ENCODE assay signal across 9 cellular contexts in genomic region chrX:56231706-56232105, GRCh38. TPM values are rescaled to one million over a fixed set of nuclear protein-coding genes. Genes with fewer than 3 reads are reported as not detected.
DNase-seq lines count a peak whose midpoint lies in the region; ATAC-seq and TF ChIP-seq lines count a peak whose summit lies in the region.
"Had no signal": no experiment of that assay in that cellular context is flagged by ENCODE, and none has a peak within 500 bp of the region (broad histone marks: within the 10 kb centered on the region; RNA-seq: fewer than 3 reads in every experiment).

No MANE protein-coding gene starts in this region.

- H3K4me3 ChIP-seq in dorsolateral prefrontal cortex (peak overlapping the region; percentile 18 to 70 (median 51)), mesendoderm (ENCODE audit: low read length) (no peak overlapping the region), upper lobe of left lung (peak overlapping the region in 3 of 4 donors; percentile 40 to 60 (median 53)), Karpas-422 (ENCODE audit: low read length) (no peak overlapping the region)

- peak overlapping the region in 39 of 59 donors; percentile 1 to 71 (median 50) for H3K27ac ChIP-seq in dorsolateral prefrontal cortex
- peak overlapping the region; percentile 83 for H3K27ac ChIP-seq in mesendoderm (ENCODE audit: low read depth, low read length)
- H3K27ac ChIP-seq in upper lobe of left lung = peak overlapping the region in 2 of 4 donors; percentile 75 to 77
- no peak overlapping the region for H3K27ac ChIP-seq in Karpas-422 (ENCODE audit: low read length)

- no peak for TF ChIP-seq EP300 in upper lobe of left lung (IDR thresholded peaks at IDR 0.05)

- peak overlapping the region; percentile 74 for H3K4me3 Mint-ChIP-seq in activated naive CD4-positive, alpha-beta T cell treated with anti-CD3 and anti-CD28 coated beads for 36 hours

- H2AFZ ChIP-seq in Karpas-422 (ENCODE audit: low read length) = no peak overlapping the region

- TF ChIP-seq POLR2A in upper lobe of left lung (IDR thresholded peaks at IDR 0.05) = no peak

- H4K5ac ChIP-seq in mesendoderm (ENCODE audit: low read length) = no peak overlapping the region

- intact Hi-C loops in activated naive CD4-positive, alpha-beta T cell treated with anti-CD3 and anti-CD28 coated beads for 36 hours (cut with micrococcal nuclease) = loop anchor here (5.0 to 10.0 kb wide), 3 partner anchors 327 to 517 kb away; partner anchors contain the start of genes NBDY and RRAGB
- intact Hi-C loops in dorsolateral prefrontal cortex (cut with DNase I) = no loop called here

- H3K4me2 ChIP-seq in mesendoderm (ENCODE audit: low read length) (peak overlapping the region; percentile 50), Karpas-422 (ENCODE audit: low read depth, low read length, poor library complexity, severe bottlenecking) (no peak overlapping the region)

- no peak overlapping the region for H2BK15ac ChIP-seq in mesendoderm (replicated peaks; ENCODE audit: low read depth)

- no peaks in the 10 kb centered on the region for H3K4me1 Mint-ChIP-seq in activated naive CD4-positive, alpha-beta T cell treated with anti-CD3 and anti-CD28 coated beads for 36 hours (ENCODE audit: low read depth)

- no peak overlapping the region for H2BK5ac ChIP-seq in mesendoderm (ENCODE audit: low read length)

- peaks cover 8% of the 10 kb centered on the region for H3K79me2 ChIP-seq in mesendoderm (ENCODE audit: control insufficient read depth, insufficient read depth, low read length)
- H3K79me2 ChIP-seq in Karpas-422 (ENCODE audit: low read length) = no peaks in the 10 kb centered on the region

- H3K4me1 ChIP-seq in mesendoderm (ENCODE audit: control insufficient read depth, low read depth, low read length) = no peaks in the 10 kb centered on the region
- peaks cover 0 to 7% (median 0%) of the 10 kb centered on the region in 4 donors for H3K4me1 ChIP-seq in upper lobe of left lung
- no peaks in the 10 kb centered on the region for H3K4me1 ChIP-seq in Karpas-422 (ENCODE audit: low read length)

- no peak overlapping the region for H3K23ac ChIP-seq in mesendoderm (ENCODE audit: low read length)

- H3K4ac ChIP-seq in mesendoderm (ENCODE audit: low read depth, low read length) = no peak overlapping the region

- H3K36me3 ChIP-seq in mesendoderm (ENCODE audit: control insufficient read depth, insufficient read depth, low read length) = no peaks in the 10 kb centered on the region
- H3K36me3 ChIP-seq in upper lobe of left lung = no peaks in the 10 kb centered on the region
- H3K36me3 ChIP-seq in Karpas-422 (ENCODE audit: insufficient read depth, low read length) = no peaks in the 10 kb centered on the region

- peak overlapping the region; percentile 70 for H3K56ac ChIP-seq in mesendoderm (ENCODE audit: low read length)

- H3K27ac Mint-ChIP-seq in activated naive CD4-positive, alpha-beta T cell treated with anti-CD3 and anti-CD28 coated beads for 36 hours = no peak overlapping the region

- no peaks in the 10 kb centered on the region for H3K36me3 Mint-ChIP-seq in activated naive CD4-positive, alpha-beta T cell treated with anti-CD3 and anti-CD28 coated beads for 36 hours (ENCODE audit: low read depth)

- no peaks in the 10 kb centered on the region for H3K27me3 Mint-ChIP-seq in activated naive CD4-positive, alpha-beta T cell treated with anti-CD3 and anti-CD28 coated beads for 36 hours (ENCODE audit: low read depth)

- H3K9me3 Mint-ChIP-seq in activated naive CD4-positive, alpha-beta T cell treated with anti-CD3 and anti-CD28 coated beads for 36 hours = no peaks in the 10 kb centered on the region

- H2BK120ac ChIP-seq in mesendoderm (ENCODE audit: low read depth, low read length) = no peak overlapping the region

- no peaks in the 10 kb centered on the region for H4K20me1 ChIP-seq in Karpas-422 (ENCODE audit: insufficient read depth, low read depth, low read length)

- H3K9me2 ChIP-seq in Karpas-422 (replicated peaks; ENCODE audit: insufficient read depth, low read length) = no peaks in the 10 kb centered on the region

- WGBS in mesendoderm (ENCODE audit: extremely low coverage, insufficient coverage, low lambda C conversion rate) = no CpG with 5 or more reads among the region's 9 CpGs
- WGBS in upper lobe of left lung, 2 donors = 51 to 53% methylated on average over 9 of the region's 9 CpGs

- H2AK5ac ChIP-seq in mesendoderm (ENCODE audit: low read length) = no peak overlapping the region

- TF ChIP-seq CTCF in dorsolateral prefrontal cortex (IDR thresholded peaks at IDR 0.05 in 54 of 56, conservative IDR thresholded peaks at IDR 0.05 in 2 of 56; ENCODE audit: low read depth in 1 of 56, partially characterized antibody in 56 of 56) (no peak), upper lobe of left lung (IDR thresholded peaks at IDR 0.05) (no peak)

- no peak overlapping the region for H4K8ac ChIP-seq in mesendoderm (ENCODE audit: low read depth, low read length)

- peak overlapping the region; percentile 64 for H3K9ac ChIP-seq in mesendoderm (ENCODE audit: low read length)
- H3K9ac ChIP-seq in Karpas-422 (ENCODE audit: low read length) = no peak overlapping the region

- no peak overlapping the region for H3K18ac ChIP-seq in mesendoderm (ENCODE audit: low read length)

- ATAC-seq in upper lobe of left lung (ENCODE audit: low FRiP score in 2 of 2) = no peak
- no peak for ATAC-seq in HG03175 (IDR thresholded peaks at IDR 0.05; ENCODE audit: unreplicated experiment)
- ATAC-seq in HG03045 (IDR thresholded peaks at IDR 0.05; ENCODE audit: unreplicated experiment) = no peak

- DNase-seq in activated naive CD4-positive, alpha-beta T cell treated with anti-CD3 and anti-CD28 coated beads for 36 hours = no peak
- DNase-seq in activated naive CD4-positive, alpha-beta T cell (lab: John Stamatoyannopoulos, UW) = no peak
- peak in 1 of 10 donors; percentile 8 for DNase-seq in dorsolateral prefrontal cortex
- DNase-seq in mesendoderm = peak; percentile 93
- no peak for DNase-seq in upper lobe of left lung
- no peak for DNase-seq in Karpas-422
- DNase-seq: NCI-H1092 had no signal

- H3K79me1 ChIP-seq in mesendoderm (ENCODE audit: low read length) = no peaks in the 10 kb centered on the region

- peaks cover 0 to 63% (median 17%) of the 10 kb centered on the region in 45 donors for H3K27me3 ChIP-seq in dorsolateral prefrontal cortex
- H3K27me3 ChIP-seq in mesendoderm (ENCODE audit: insufficient read depth, low read length, poor library complexity) = no peaks in the 10 kb centered on the region
- H3K27me3 ChIP-seq in upper lobe of left lung = no peaks in the 10 kb centered on the region
- H3K27me3 ChIP-seq in Karpas-422 (ENCODE audit: low read length) = no peaks in the 10 kb centered on the region

- no peaks in the 10 kb centered on the region for H3K9me3 ChIP-seq in upper lobe of left lung
- H3K9me3 ChIP-seq in Karpas-422 (ENCODE audit: low read length) = no peaks in the 10 kb centered on the region

- CTCF ChIA-PET in activated naive CD4-positive, alpha-beta T cell treated with anti-CD3 and anti-CD28 coated beads for 36 hours (lab: Charles Lee) = interaction anchor here (0.7 kb wide), 2 partner anchors 16 to 18 kb away, joined by 3 to 5 read pairs; no protein-coding TSS in a partner anchor

RNA-seq across cellular contexts. Expression of gene KLF8, which starts 0.5 kb away (rescaled TPM):
- 1 to 10 TPM; 1.0 to 1.3 TPM for total RNA-seq in activated naive CD4-positive, alpha-beta T cell treated with anti-CD3 and anti-CD28 coated beads for 36 hours
- total RNA-seq in dorsolateral prefrontal cortex (10 to 100 TPM in 39 of 120 experiments, 1 to 10 TPM in 81; 2.9 to 14.5 (median 9.0) TPM), upper lobe of left lung (10 to 100 TPM; 14.0 to 30.4 (median 16.6) TPM)
- polyA plus RNA-seq in mesendoderm (2013, experiment 1 of 2) = 9.6 TPM
- polyA plus RNA-seq in mesendoderm (2013, experiment 2 of 2) = 9.0 TPM
- total RNA-seq in Karpas-422 (2014; rRNA removed; shearing (Covaris generic); ENCODE audit: low replicate concordance) = 0.07 and 0.26 TPM in 2 replicates

Comparison
In these comparisons a context has a peak if more than half of its experiments do, and no peak if none do; other contexts are left out.
1. H3K4me3 ChIP-seq: peak in dorsolateral prefrontal cortex (59 of 59) and upper lobe of left lung (3 of 4); none in mesendoderm (single experiment) and Karpas-422 (single experiment).